20 cellular contexts compared by ENCODE assay signal in the genomic region with DNA sequence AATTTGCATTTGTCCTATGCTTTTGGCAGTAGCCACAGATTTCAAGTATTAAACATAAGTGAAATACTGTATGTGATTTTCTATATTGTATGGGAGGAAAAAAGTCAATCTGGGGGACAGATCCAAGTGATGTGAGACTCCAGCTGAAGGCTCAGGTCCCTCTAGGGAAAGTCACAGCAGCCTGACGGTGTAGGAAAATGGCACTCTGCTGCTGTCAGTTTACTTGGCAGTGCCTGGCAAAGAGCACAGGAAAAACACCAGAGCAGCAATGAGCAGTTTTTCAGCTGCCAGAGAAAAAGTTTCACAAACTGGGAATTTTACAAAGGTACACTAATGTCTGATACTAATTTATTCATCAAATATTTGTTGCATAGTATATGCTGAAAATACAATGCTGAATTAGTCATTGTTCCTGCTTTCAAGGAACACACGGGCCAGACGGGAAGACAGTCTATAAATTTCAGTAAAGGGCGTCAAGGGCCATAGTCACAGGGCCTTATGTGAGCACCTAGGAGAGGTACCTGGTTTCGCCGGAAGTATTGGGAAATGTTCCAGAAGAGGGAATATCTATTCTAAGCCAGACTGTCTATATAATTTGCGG.
"Had no signal": no experiment of that assay in that cellular context is flagged by ENCODE, and none has a peak within 500 bp of the region (broad histone marks: within the 10 kb centered on the region; RNA-seq: fewer than 3 reads in every experiment).

No MANE protein-coding gene starts in this region.

- H3K4me1 ChIP-seq: ascending aorta, spleen, testis, upper lobe of left lung had no signal

- H3K9me3 ChIP-seq: adrenal gland, ascending aorta, mucosa of descending colon, spleen, testis, upper lobe of left lung had no signal

- H3K27me3 ChIP-seq: adrenal gland, ascending aorta, brain microvascular endothelial cell, spleen, testis, upper lobe of left lung had no signal

- FAIRE-seq: colon had no signal

- H3K4me3 ChIP-seq: adrenal gland, ascending aorta, mucosa of descending colon, spleen, testis, upper lobe of left lung had no signal

- H3K36me3 ChIP-seq: adrenal gland, ascending aorta, brain microvascular endothelial cell, spleen, upper lobe of left lung had no signal

- H3K27ac ChIP-seq: adrenal gland, ascending aorta, brain microvascular endothelial cell, spleen, testis, upper lobe of left lung had no signal

- DNase-seq: activated B cell treated with CpG ODN at 0.5 μM for 24 hours; activated CD4-positive, alpha-beta T cell treated with anti-CD3 and anti-CD28 coated beads for 36 hours; activated CD4-positive, alpha-beta T cell treated with anti-CD3 and anti-CD28 coated beads, Interleukin-2, amount 50 U/mL, for 4 hours; activated CD8-positive, alpha-beta memory T cell treated with anti-CD3 and anti-CD28 coated beads, Interleukin-2, amount 50 U/mL, for 48 hours; activated naive CD4-positive, alpha-beta T cell; activated T-cell treated with anti-CD3 and anti-CD28 coated beads, Interleukin-2, amount 50 U/mL, for 4 hours; adrenal gland; brain microvascular endothelial cell; foreskin melanocyte; glutamatergic neuron; hypothalamus; mucosa of descending colon; spleen; stimulated activated CD4-positive, alpha-beta T cell treated with anti-CD3 and anti-CD28 coated beads, Interleukin-4, amount 100 ng/mL, for 1 hour; stimulated activated naive CD4-positive, alpha-beta T cell; T-helper 9 cell; testis; upper lobe of left lung had no signal

- ATAC-seq: activated CD4-positive, alpha-beta T cell treated with anti-CD3 and anti-CD28 coated beads for 36 hours; activated T-cell treated with anti-CD3 and anti-CD28 coated beads, Interleukin-2, amount 50 U/mL, for 4 hours; mucosa of descending colon had no signal
